Comparison of ENCODE assay signal across 8 cellular contexts in the genomic region with DNA sequence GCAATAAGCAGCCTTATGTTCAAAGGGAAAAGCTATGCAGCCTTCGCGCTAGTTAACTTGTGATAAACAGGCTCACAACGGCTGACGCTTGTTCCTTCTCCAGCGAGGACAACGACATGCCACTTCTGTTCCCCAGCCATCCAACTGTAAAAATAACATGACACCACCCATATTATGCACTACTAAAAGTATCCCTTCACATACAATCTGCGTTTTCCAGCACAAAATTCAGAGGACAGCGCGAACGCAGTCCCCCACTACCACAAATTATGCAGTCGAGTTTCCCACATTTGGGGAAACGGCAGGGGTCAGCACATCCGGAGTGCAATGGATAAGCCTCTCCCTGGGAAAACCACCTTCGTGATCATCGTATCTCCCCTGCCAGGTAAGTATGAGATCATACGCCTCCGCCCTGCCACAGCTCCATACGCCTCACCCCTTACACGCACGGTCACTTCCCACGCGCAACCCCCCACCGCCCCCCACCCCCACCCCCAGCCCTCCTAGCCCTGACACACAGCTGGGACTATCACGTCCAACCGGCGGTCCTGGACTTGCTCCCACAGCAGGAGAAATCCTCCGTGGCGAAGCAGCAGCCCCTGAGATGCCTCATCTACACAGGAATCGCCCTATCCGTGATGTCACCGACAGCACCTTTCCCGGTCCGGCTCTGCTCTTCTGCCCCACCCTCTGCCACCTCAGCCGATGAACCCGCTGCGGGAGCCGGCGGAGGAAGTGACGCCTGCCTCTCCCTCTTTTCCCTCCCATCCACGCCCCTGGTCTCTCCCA.
A peak's percentile ranks its signal among the peaks of the same experiment; 100 is the strongest.
DNase-seq lines count a peak whose midpoint lies in the region; ATAC-seq and TF ChIP-seq lines count a peak whose summit lies in the region.

No MANE protein-coding gene starts in this region.

- intact Hi-C loops in sciatic nerve (cut with DNase I), result no loop called here

- H3K27me3 Mint-ChIP-seq in natural killer cell treated with Interleukin-12 subunit alpha and Interleukin-12 subunit beta and Interleukin-15 and Interleukin-18, amount 100 ng/mL, for 72 hours, result peaks cover 0 to 37% of the 10 kb centered on the region in 2 donors

- DNase-seq in AG10803 (ENCODE audit: low read depth) (no peak), cerebellar nuclear complex (lab: John Stamatoyannopoulos, UW) (peak; percentile 21 to 61), sciatic nerve (ENCODE audit: low spot score) (no peak)
- DNase-seq in natural killer cell treated with Interleukin-12 subunit alpha and Interleukin-12 subunit beta and Interleukin-15 and Interleukin-18, amount 100 ng/mL, for 72 hours (ENCODE audit: low spot score), result no peak

- H3K4me1 Mint-ChIP-seq in natural killer cell treated with Interleukin-12 subunit alpha and Interleukin-12 subunit beta and Interleukin-15 and Interleukin-18, amount 100 ng/mL, for 72 hours (ENCODE audit: low read depth in 2 of 2), result peaks cover 29 to 34% of the 10 kb centered on the region in 2 donors

- H3K4me3 ChIP-seq in AG10803 (ENCODE audit: low read length), result peak overlapping the region; percentile 27

- ATAC-seq in SK-N-SH treated with all-trans-retinoic acid at 6 μM for 48 hours (peak; percentile 47), GM21619 (IDR thresholded peaks at IDR 0.05; ENCODE audit: unreplicated experiment) (no peak), sciatic nerve (no peak), GM21526 (IDR thresholded peaks at IDR 0.05; ENCODE audit: low FRiP score, unreplicated experiment) (no peak), GM19452 (IDR thresholded peaks at IDR 0.05; ENCODE audit: unreplicated experiment) (no peak)
- no peak for ATAC-seq in natural killer cell treated with Interleukin-12 subunit alpha and Interleukin-12 subunit beta and Interleukin-15 and Interleukin-18, amount 100 ng/mL, for 72 hours

- H3K36me3 Mint-ChIP-seq in natural killer cell treated with Interleukin-12 subunit alpha and Interleukin-12 subunit beta and Interleukin-15 and Interleukin-18, amount 100 ng/mL, for 72 hours, result no peaks in the 10 kb centered on the region

- H3K4me3 Mint-ChIP-seq in natural killer cell treated with Interleukin-12 subunit alpha and Interleukin-12 subunit beta and Interleukin-15 and Interleukin-18, amount 100 ng/mL, for 72 hours, result peak overlapping the region; percentile 75

- TF ChIP-seq CTCF in AG10803 (conservative IDR thresholded peaks at IDR 0.05; ENCODE audit: low read length), result no peak

- no peak overlapping the region for H3K27ac Mint-ChIP-seq in natural killer cell treated with Interleukin-12 subunit alpha and Interleukin-12 subunit beta and Interleukin-15 and Interleukin-18, amount 100 ng/mL, for 72 hours

- H3K9me3 Mint-ChIP-seq in natural killer cell treated with Interleukin-12 subunit alpha and Interleukin-12 subunit beta and Interleukin-15 and Interleukin-18, amount 100 ng/mL, for 72 hours, result no peaks in the 10 kb centered on the region

TF ChIP-seq in SK-N-SH treated with all-trans-retinoic acid at 6 μM for 48 hours, 23 proteins besides CTCF, POLR2A, EP300 and RAD21:
- TF ChIP-seq CSRNP3 (CRISPR knock-in tag; IDR thresholded peaks at IDR 0.05), result no peak

Comparison
In these comparisons a context has a peak if more than half of its experiments do, and no peak if none do; other contexts are left out.
1. DNase-seq: peak in cerebellar nuclear complex (2 of 2); none in AG10803 (single experiment), natural killer cell treated with Interleukin-12 subunit alpha and Interleukin-12 subunit beta and Interleukin-15 and Interleukin-18, amount 100 ng/mL, for 72 hours (single experiment) and sciatic nerve (single experiment).